In the genomic region with DNA sequence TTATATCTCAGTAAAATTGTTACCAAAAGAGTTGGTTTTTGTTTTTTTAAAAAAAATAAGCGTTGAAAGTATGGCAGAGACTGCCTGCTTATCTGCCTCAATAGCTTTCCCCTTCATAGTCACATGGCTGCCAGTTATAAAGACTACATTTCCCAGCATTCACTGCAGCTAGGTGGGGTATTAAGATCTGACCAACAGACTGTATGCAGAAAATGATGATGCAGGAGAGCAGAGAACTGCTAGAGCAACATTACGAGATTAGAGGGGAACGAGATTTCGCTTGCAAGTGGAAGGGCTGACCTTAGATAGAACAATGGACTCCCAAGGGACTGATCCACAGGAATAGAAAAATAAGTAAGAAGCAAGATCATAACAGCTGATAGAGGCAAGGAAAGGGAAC, we compare ENCODE assay signal across 12 cellular contexts. TPM values are rescaled to one million over a fixed set of nuclear protein-coding genes. Genes with fewer than 3 reads are reported as not detected.
DNase-seq lines count a peak whose midpoint lies in the region; ATAC-seq and TF ChIP-seq lines count a peak whose summit lies in the region.
"Had no signal": no experiment of that assay in that cellular context is flagged by ENCODE, and none has a peak within 500 bp of the region (broad histone marks: within the 10 kb centered on the region; RNA-seq: fewer than 3 reads in every experiment).

No MANE protein-coding gene starts in this region.

- H3K79me2 ChIP-seq in mammary epithelial cell (ENCODE audit: insufficient read depth, low read length): peaks cover 98% of the 10 kb centered on the region

- no peaks in the 10 kb centered on the region for H3K4me1 ChIP-seq in mammary epithelial cell (ENCODE audit: insufficient read depth, low read length)

- H3K4me1 Mint-ChIP-seq in CD14-positive monocyte: peaks cover 41% of the 10 kb centered on the region

- dilution Hi-C loops in mammary epithelial cell (cut with HindIII; ENCODE audit: low sequenced_read_pairs): no loop called here

- CTCF ChIA-PET in mammary epithelial cell (lab: Charles Lee; ENCODE audit: low non-redundant PET): no interaction called here

- no peak overlapping the region for H3K9ac ChIP-seq in mammary epithelial cell (ENCODE audit: insufficient read depth, low read length)

- peak overlapping the region in 6 of 7 donors; percentile 1 to 80 (median 52) for H3K27ac Mint-ChIP-seq in CD14-positive monocyte
- H3K27ac Mint-ChIP-seq in activated naive CD4-positive, alpha-beta T cell treated with anti-CD3 and anti-CD28 coated beads, Interleukin-2, amount 50 U/mL, for 72 hours: no peak overlapping the region

- in situ Hi-C loops in mammary epithelial cell (cut with MboI; ENCODE audit: low sequenced_read_pairs in 2 of 2): no loop called here

- no peaks in the 10 kb centered on the region for H3K27me3 ChIP-seq in mammary epithelial cell (ENCODE audit: insufficient read depth, low read length)

- peaks cover 47 to 72% of the 10 kb centered on the region in 2 donors for H3K36me3 Mint-ChIP-seq in CD14-positive monocyte
- H3K36me3 Mint-ChIP-seq in activated naive CD4-positive, alpha-beta T cell treated with anti-CD3 and anti-CD28 coated beads, Interleukin-2, amount 50 U/mL, for 72 hours: peaks cover 6 to 45% of the 10 kb centered on the region in 2 donors

- H3K9me3 ChIP-seq in mammary epithelial cell (replicated peaks; ENCODE audit: insufficient read depth, low read length): no peaks in the 10 kb centered on the region

- H3K4me3 Mint-ChIP-seq in CD14-positive monocyte: no peak overlapping the region
- H3K4me3 Mint-ChIP-seq: stimulated activated effector memory CD8-positive, alpha-beta T cell treated with anti-CD3 and anti-CD28 coated beads, Interleukin-12 subunit alpha, Interleukin-12 subunit beta, amount 100 ng/mL, for 72 hours had no signal

- H3K9me3 Mint-ChIP-seq in CD14-positive monocyte: peaks cover 0 to 3% (median 0%) of the 10 kb centered on the region in 7 donors
- no peaks in the 10 kb centered on the region for H3K9me3 Mint-ChIP-seq in activated naive CD4-positive, alpha-beta T cell treated with anti-CD3 and anti-CD28 coated beads, Interleukin-2, amount 50 U/mL, for 72 hours
- H3K9me3 Mint-ChIP-seq: stimulated activated effector memory CD8-positive, alpha-beta T cell treated with anti-CD3 and anti-CD28 coated beads, Interleukin-12 subunit alpha, Interleukin-12 subunit beta, amount 100 ng/mL, for 72 hours had no signal

- no peak overlapping the region for H3K4me3 ChIP-seq in mammary epithelial cell (replicated peaks in 1 of 3; ENCODE audit: insufficient read depth in 1 of 3, low read depth in 2 of 3, low read length in 3 of 3)

- H4K20me1 ChIP-seq in mammary epithelial cell (ENCODE audit: insufficient read depth, low read length): peaks cover 25% of the 10 kb centered on the region

- intact Hi-C loops in CD14-positive monocyte (cut with micrococcal nuclease) (no loop called here), mammary epithelial cell (cut with micrococcal nuclease) (no loop called here)

- BruUV-seq in mammary epithelial cell (replicated peaks; lab: Mats Ljungman, UMichigan): no TSS peak

- H2AFZ ChIP-seq in mammary epithelial cell (ENCODE audit: low read depth, low read length): no peak overlapping the region

- DNase-seq in CD14-positive monocyte (ENCODE audit: low spot score): no peak
- DNase-seq in NAMALWA (ENCODE audit: low spot score): peak; percentile 47
- DNase-seq in cerebellum (ENCODE audit: low spot score): peak; percentile 61
- DNase-seq in medulla oblongata (ENCODE audit: extremely low spot score): peak; percentile 17
- DNase-seq in epidermal melanocyte (ENCODE audit: insufficient read length, low spot score): no peak
- no peak for DNase-seq in mammary epithelial cell
- DNase-seq in activated naive CD4-positive, alpha-beta T cell treated with anti-CD3 and anti-CD28 coated beads, Interleukin-2, amount 50 U/mL, for 72 hours (ENCODE audit: low spot score in 2 of 2): no peak
- DNase-seq: activated CD4-positive, CD25-positive, alpha-beta regulatory T cell; GDM1; NCI-H1694 had no signal

- no peaks in the 10 kb centered on the region for H3K27me3 Mint-ChIP-seq in CD14-positive monocyte (ENCODE audit: low read depth in 3 of 3)

- WGBS in mammary epithelial cell (ENCODE audit: low coverage, missing lambda C conversion rate): 88% methylated on average over 4 of the region's 4 CpGs

- H3K4me2 ChIP-seq in mammary epithelial cell (ENCODE audit: insufficient read depth, low read depth, low read length): no peak overlapping the region

- no peak overlapping the region for H3K27ac ChIP-seq in mammary epithelial cell (ENCODE audit: insufficient read depth, low read depth, low read length)

- TF ChIP-seq CTCF in CD14-positive monocyte (IDR thresholded peaks at IDR 0.05): no peak
- TF ChIP-seq CTCF in mammary epithelial cell (conservative IDR thresholded peaks at IDR 0.05 in 1 of 2, IDR thresholded peaks at IDR 0.05 in 1 of 2; ENCODE audit: extremely low read depth in 1 of 2, insufficient read depth in 1 of 2, low read depth in 1 of 2, low read length in 2 of 2): no peak

- no peak for ATAC-seq in HG02852 (IDR thresholded peaks at IDR 0.05; ENCODE audit: unreplicated experiment)
- no peak for ATAC-seq in activated naive CD4-positive, alpha-beta T cell treated with anti-CD3 and anti-CD28 coated beads, Interleukin-2, amount 50 U/mL, for 72 hours
- ATAC-seq: stimulated activated effector memory CD8-positive, alpha-beta T cell treated with anti-CD3 and anti-CD28 coated beads, Interleukin-12 subunit alpha, Interleukin-12 subunit beta, amount 100 ng/mL, for 72 hours had no signal

- peaks cover 5% of the 10 kb centered on the region for H3K36me3 ChIP-seq in mammary epithelial cell (ENCODE audit: insufficient read depth, low read length)

RNA-seq across cellular contexts. Expression of a gene that starts 14.3 kb away (rescaled TPM):
- polyA plus RNA-seq in CD14-positive monocyte: 1,000 to 10,000 TPM; 1,179 to 1,306 TPM
- total RNA-seq in cerebellum: 113 TPM
- 100 to 1,000 TPM; 406 to 421 TPM for total RNA-seq in mammary epithelial cell
- 486 TPM for polyA plus RNA-seq in mammary epithelial cell
- polyA minus RNA-seq in mammary epithelial cell: 1,295 TPM
- 100 to 1,000 TPM; 412 to 421 TPM for total RNA-seq in activated naive CD4-positive, alpha-beta T cell treated with anti-CD3 and anti-CD28 coated beads, Interleukin-2, amount 50 U/mL, for 72 hours

RNA-seq across cellular contexts. Expression of a gene that starts 14.8 kb away (rescaled TPM):
- polyA plus RNA-seq in CD14-positive monocyte: 10 to 100 TPM; 22.4 to 26.7 TPM
- total RNA-seq in cerebellum: 11.3 TPM
- 10 to 100 TPM; 17.3 to 21.7 TPM for total RNA-seq in mammary epithelial cell
- polyA plus RNA-seq in mammary epithelial cell: 29.2 TPM
- polyA minus RNA-seq in mammary epithelial cell: 30.4 TPM
- total RNA-seq in activated naive CD4-positive, alpha-beta T cell treated with anti-CD3 and anti-CD28 coated beads, Interleukin-2, amount 50 U/mL, for 72 hours: 10 to 100 TPM in 1 of 2 donors, 1 to 10 TPM in 1; 9.2 to 17.0 TPM

RNA-seq across cellular contexts. Expression of a gene that starts 24.8 kb away (rescaled TPM):
- polyA plus RNA-seq in CD14-positive monocyte (1 to 10 TPM; 2.0 to 3.1 TPM), mammary epithelial cell (1.7 TPM)
- total RNA-seq in cerebellum (3.9 TPM), mammary epithelial cell (1 to 10 TPM; 1.2 to 3.8 TPM)
- not detected for polyA minus RNA-seq in mammary epithelial cell
- 1 to 10 TPM; 3.1 to 4.9 TPM for total RNA-seq in activated naive CD4-positive, alpha-beta T cell treated with anti-CD3 and anti-CD28 coated beads, Interleukin-2, amount 50 U/mL, for 72 hours

RNA-seq across cellular contexts. Expression of a gene that starts 31.7 kb away (rescaled TPM):
- polyA plus RNA-seq in CD14-positive monocyte (1 to 10 TPM; 5.0 to 5.6 TPM), mammary epithelial cell (7.3 TPM)
- total RNA-seq in cerebellum (8.3 TPM), mammary epithelial cell (10 to 100 TPM in 1 of 2 donors, 1 to 10 TPM in 1; 7.3 to 12.5 TPM)
- 2.1 TPM for polyA minus RNA-seq in mammary epithelial cell
- 10 to 100 TPM in 1 of 2 donors, 1 to 10 TPM in 1; 8.1 to 12.4 TPM for total RNA-seq in activated naive CD4-positive, alpha-beta T cell treated with anti-CD3 and anti-CD28 coated beads, Interleukin-2, amount 50 U/mL, for 72 hours

RNA-seq across cellular contexts. Expression of a gene that starts 39.3 kb away (rescaled TPM):
- 1,000 to 10,000 TPM; 1,394 to 2,105 TPM for polyA plus RNA-seq in CD14-positive monocyte
- total RNA-seq in cerebellum: 40.8 TPM
- 100 to 1,000 TPM; 275 to 607 TPM for total RNA-seq in mammary epithelial cell
- 776 TPM for polyA plus RNA-seq in mammary epithelial cell
- polyA minus RNA-seq in mammary epithelial cell: 167 TPM
- total RNA-seq in activated naive CD4-positive, alpha-beta T cell treated with anti-CD3 and anti-CD28 coated beads, Interleukin-2, amount 50 U/mL, for 72 hours: 100 to 1,000 TPM; 180 to 264 TPM

Comparison
In these comparisons a context has a peak if more than half of its experiments do, and no peak if none do; other contexts are left out.
1. DNase-seq: peak in NAMALWA (single experiment), cerebellum (single experiment) and medulla oblongata (single experiment); none in CD14-positive monocyte (single experiment), epidermal melanocyte (single experiment), mammary epithelial cell (single experiment) and activated naive CD4-positive, alpha-beta T cell treated with anti-CD3 and anti-CD28 coated beads, Interleukin-2, amount 50 U/mL, for 72 hours (0 of 2).
2. H3K27ac Mint-ChIP-seq: peak in CD14-positive monocyte (6 of 7); none in activated naive CD4-positive, alpha-beta T cell treated with anti-CD3 and anti-CD28 coated beads, Interleukin-2, amount 50 U/mL, for 72 hours (0 of 2).